ENCODE assay signal across 8 cellular contexts in the genomic region with DNA sequence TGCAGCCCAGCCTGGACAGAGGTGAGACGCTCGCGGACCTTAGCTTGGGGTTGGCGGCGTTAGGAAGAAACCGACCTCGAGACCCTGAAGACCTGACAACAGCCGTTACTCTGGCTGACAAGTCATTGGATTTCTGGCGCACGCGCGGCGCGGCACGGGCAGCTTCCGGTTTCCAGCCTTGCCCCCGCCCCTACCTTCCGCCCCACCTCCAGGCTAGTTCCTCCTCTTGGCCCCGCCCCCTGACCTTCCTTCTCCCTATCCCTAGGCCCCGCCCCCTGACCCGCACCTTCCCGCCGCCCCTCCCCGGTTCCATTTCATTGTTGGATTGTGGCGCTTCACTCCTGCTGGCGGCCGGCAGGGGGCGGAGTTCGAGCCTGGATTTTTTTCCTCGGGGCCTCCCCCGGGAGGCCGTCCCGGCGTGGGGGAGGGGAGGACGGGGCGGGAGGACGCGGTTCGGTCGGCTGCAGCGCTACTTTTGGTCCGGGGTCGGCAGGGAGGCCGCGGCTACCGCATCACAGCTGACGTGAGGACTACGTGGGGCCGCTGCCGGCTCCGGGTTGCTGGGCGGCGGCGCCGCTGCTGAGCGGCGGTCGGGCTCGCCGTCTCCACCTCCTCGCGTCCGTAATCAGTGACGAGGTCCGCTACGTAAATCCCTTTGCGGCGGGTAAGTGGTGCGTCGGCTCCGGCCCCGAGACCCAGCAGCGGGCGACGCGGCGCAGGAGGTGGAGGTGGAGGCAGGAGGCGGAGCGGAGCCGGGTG. TPM values are rescaled to one million over a fixed set of nuclear protein-coding genes. Genes with fewer than 3 reads are reported as not detected.
DNase-seq lines count a peak whose midpoint lies in the region; TF ChIP-seq lines count a peak whose summit lies in the region.

A gene (plus strand): TSS at position 317 of the 759 bp plus-strand sequence. CDS start 10,990 bp downstream, outside the sequence.

- H3K36me3 ChIP-seq in suprapubic skin: no peaks in the 10 kb centered on the region

- H3K36me3 Mint-ChIP-seq in HFFc6 (ENCODE audit: low read depth): peaks cover 5% of the 10 kb centered on the region
- H3K36me3 Mint-ChIP-seq in activated naive CD4-positive, alpha-beta T cell treated with anti-CD3 and anti-CD28 coated beads, Interleukin-2, amount 10 ng/mL, durations not matched to agents 7 days and 5 days: peaks cover 5% of the 10 kb centered on the region

- CTCF ChIA-PET in activated naive CD4-positive, alpha-beta T cell treated with anti-CD3 and anti-CD28 coated beads, Interleukin-2, amount 10 ng/mL, durations not matched to agents 7 days and 5 days (lab: Charles Lee): interaction anchor here (0.6 to 5.6 kb wide), 15 partner anchors 23 to 132 kb away, joined by 3 to 67 read pairs (median 5); no protein-coding TSS in a partner anchor

- peaks cover 31% of the 10 kb centered on the region for H3K4me1 Mint-ChIP-seq in HFFc6 (ENCODE audit: low read depth)
- peaks cover 55% of the 10 kb centered on the region for H3K4me1 Mint-ChIP-seq in activated naive CD4-positive, alpha-beta T cell treated with anti-CD3 and anti-CD28 coated beads, Interleukin-2, amount 10 ng/mL, durations not matched to agents 7 days and 5 days

- peak; percentile 87 to 99 for TF ChIP-seq POLR2A in suprapubic skin (IDR thresholded peaks at IDR 0.05)

- TF ChIP-seq CTCF in HFFc6 (IDR thresholded peaks at IDR 0.05) (peak; percentile 98), suprapubic skin (IDR thresholded peaks at IDR 0.05) (peak; percentile 72 to 97)

- 2% methylated on average over 39 of the region's 80 CpGs for WGBS in suprapubic skin

- H3K27ac Mint-ChIP-seq in HFFc6: peak within 1 kb of the TSS; percentile 97
- H3K27ac Mint-ChIP-seq in activated naive CD4-positive, alpha-beta T cell treated with anti-CD3 and anti-CD28 coated beads, Interleukin-2, amount 10 ng/mL, durations not matched to agents 7 days and 5 days: peak within 1 kb of the TSS; percentile 96

- peak within 1 kb of the TSS; percentile 93 for H3K4me3 Mint-ChIP-seq in HFFc6
- peak within 1 kb of the TSS; percentile 86 for H3K4me3 Mint-ChIP-seq in activated naive CD4-positive, alpha-beta T cell treated with anti-CD3 and anti-CD28 coated beads, Interleukin-2, amount 10 ng/mL, durations not matched to agents 7 days and 5 days

- peak within 1 kb of the TSS; percentile 100 for H3K27ac ChIP-seq in suprapubic skin

- H3K9me3 Mint-ChIP-seq in HFFc6: no peaks in the 10 kb centered on the region
- H3K9me3 Mint-ChIP-seq in activated naive CD4-positive, alpha-beta T cell treated with anti-CD3 and anti-CD28 coated beads, Interleukin-2, amount 10 ng/mL, durations not matched to agents 7 days and 5 days: no peaks in the 10 kb centered on the region

- DNase-seq in HFFc6 (peak; percentile 92), NAMALWA (ENCODE audit: low spot score) (peak; percentile 94), SK-N-DZ (ENCODE audit: low spot score) (peak; percentile 90), germinal center (ENCODE audit: low spot score) (peak; percentile 98), nucleus accumbens (lab: John Stamatoyannopoulos, UW) (peak; percentile 79 to 99 (median 94)), suprapubic skin (ENCODE audit: low spot score in 2 of 2) (peak; percentile 100)
- peak; percentile 100 for DNase-seq in activated naive CD4-positive, alpha-beta T cell treated with anti-CD3 and anti-CD28 coated beads, Interleukin-2, amount 10 ng/mL, durations not matched to agents 7 days and 5 days

- peaks cover 4% of the 10 kb centered on the region for H3K27me3 Mint-ChIP-seq in HFFc6 (ENCODE audit: insufficient read depth)
- no peaks in the 10 kb centered on the region for H3K27me3 Mint-ChIP-seq in activated naive CD4-positive, alpha-beta T cell treated with anti-CD3 and anti-CD28 coated beads, Interleukin-2, amount 10 ng/mL, durations not matched to agents 7 days and 5 days

- H3K4me3 ChIP-seq in GM08714 (ENCODE audit: low read length): peak within 1 kb of the TSS; percentile 84
- H3K4me3 ChIP-seq in suprapubic skin: peak within 1 kb of the TSS; percentile 96

- H3K9me3 ChIP-seq in suprapubic skin: no peaks in the 10 kb centered on the region

- peak; percentile 79 for TF ChIP-seq EP300 in suprapubic skin (IDR thresholded peaks at IDR 0.05)

- no peaks in the 10 kb centered on the region for H3K27me3 ChIP-seq in suprapubic skin

- peaks cover 44% of the 10 kb centered on the region for H3K4me1 ChIP-seq in suprapubic skin

RNA-seq across cellular contexts. Expression of the gene that starts here (rescaled TPM):
- 10 to 100 TPM; 21.1 to 34.0 (median 30.2) TPM for total RNA-seq in HFFc6 (2021; fragmentation: NEBNext Ultra II Directional; extraction: Animal tissue kit (Norgen Biotek cat#: 25700))
- 41.9 and 50.8 TPM in 2 replicates for polyA plus RNA-seq in SK-N-DZ (2014; cell fraction: cytosol; rRNA removed)
- polyA plus RNA-seq in SK-N-DZ (2014; cell fraction: nucleus; rRNA removed): 23.9 and 24.0 TPM in 2 replicates
- 10 to 100 TPM; 12.8 to 15.7 (median 13.3) TPM for total RNA-seq in suprapubic skin

Comparison
In these comparisons a context has a peak if more than half of its experiments do, and no peak if none do; other contexts are left out.
1. Peak in every context shown above with its lines: DNase-seq, H3K4me3 ChIP-seq and H3K27ac ChIP-seq.